17 cellular contexts compared by ENCODE assay signal in the genomic region with DNA sequence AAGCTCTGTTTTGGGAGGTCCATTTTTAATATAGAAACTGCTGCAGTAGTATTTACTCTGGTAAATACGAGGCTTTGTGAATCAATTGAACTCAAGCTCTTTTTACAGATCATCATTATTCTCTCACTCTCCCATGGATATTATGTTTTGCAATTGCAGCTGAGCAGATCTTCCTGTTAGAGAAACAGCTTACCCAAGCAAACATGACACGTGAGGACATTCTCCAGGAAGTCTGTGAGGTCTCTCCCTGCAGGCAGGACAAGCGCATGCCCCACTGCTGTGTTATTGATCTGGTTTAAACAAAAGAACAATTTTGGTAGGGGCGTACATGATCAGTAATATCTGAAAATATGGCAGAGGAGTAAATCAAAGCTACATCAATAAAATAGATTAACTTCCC.
DNase-seq lines count a peak whose midpoint lies in the region; ATAC-seq, FAIRE-seq and TF ChIP-seq lines count a peak whose summit lies in the region.
"Had no signal": no experiment of that assay in that cellular context is flagged by ENCODE, and none has a peak within 500 bp of the region (broad histone marks: within the 10 kb centered on the region; RNA-seq: fewer than 3 reads in every experiment).

No MANE protein-coding gene starts in this region.

- H2AFZ ChIP-seq in astrocyte (ENCODE audit: low read depth, low read length), result no peak overlapping the region

- peak; percentile 23 for FAIRE-seq in astrocyte (lab: Jason Lieb, UNC)
- FAIRE-seq: endometrium, G401.6 had no signal

- H3K4me2 ChIP-seq in astrocyte (ENCODE audit: low read length), result no peak overlapping the region

- H3K36me3 Mint-ChIP-seq in astrocyte (ENCODE audit: low read depth, unreplicated experiment), result peaks cover 41% of the 10 kb centered on the region
- H3K36me3 Mint-ChIP-seq: activated naive CD4-positive, alpha-beta T cell treated with anti-CD3 and anti-CD28 coated beads, Interleukin-2, amount 10 ng/mL, durations not matched to agents 7 days and 5 days; stimulated activated naive B cell treated with anti-CD40 and anti-IgM and Interleukin-4, amounts not matched to agents 10 μg/mL and 1 μg/mL and 100 μg/mL, for 72 hours had no signal

- no peak overlapping the region for H3K9ac ChIP-seq in astrocyte (ENCODE audit: low read length)

- DNase-seq in NCI-H510A treated with DMSO at 0.1 percent for 48 hours (lab: John Stamatoyannopoulos, UW) (peak; percentile 14), NCI-H510A (lab: John Stamatoyannopoulos, UW) (no peak), astrocyte (ENCODE audit: low read depth) (no peak), left lobe of liver (ENCODE audit: low spot score) (no peak), smooth muscle cell of the brain vasculature (ENCODE audit: low read depth, low spot score) (peak; percentile 28), amniotic stem cell (lab: John Stamatoyannopoulos, UW) (no peak), occipital lobe (lab: John Stamatoyannopoulos, UW) (no peak)
- DNase-seq in activated naive CD4-positive, alpha-beta T cell (lab: John Stamatoyannopoulos, UW), result no peak
- DNase-seq: activated CD4-positive, alpha-beta T cell treated with anti-CD3 and anti-CD28 coated beads for 1 hour; activated naive CD4-positive, alpha-beta T cell treated with anti-CD3 and anti-CD28 coated beads, Interleukin-2, amount 10 ng/mL, durations not matched to agents 7 days and 5 days; central memory CD4-positive, alpha-beta T cell; heart left ventricle; NCI-H526; right cardiac atrium; stimulated activated naive B cell treated with anti-CD40 and anti-IgM and Interleukin-4, amounts not matched to agents 10 μg/mL and 1 μg/mL and 100 μg/mL, for 72 hours had no signal

- peaks cover 57% of the 10 kb centered on the region for H3K36me3 ChIP-seq in astrocyte (ENCODE audit: insufficient read depth, low read length)

- H3K4me3 ChIP-seq in astrocyte (ENCODE audit: insufficient read depth, low read depth, low read length), result no peak overlapping the region
- H3K4me3 ChIP-seq: heart left ventricle had no signal

- H3K27ac ChIP-seq in astrocyte (ENCODE audit: low read depth, low read length), result no peak overlapping the region

- H3K27me3 ChIP-seq in astrocyte (ENCODE audit: insufficient read depth, low read length), result no peaks in the 10 kb centered on the region
- H3K27me3 ChIP-seq: heart left ventricle had no signal

- H3K27me3 Mint-ChIP-seq in astrocyte (ENCODE audit: low read depth, unreplicated experiment), result no peaks in the 10 kb centered on the region
- H3K27me3 Mint-ChIP-seq: activated naive CD4-positive, alpha-beta T cell treated with anti-CD3 and anti-CD28 coated beads, Interleukin-2, amount 10 ng/mL, durations not matched to agents 7 days and 5 days had no signal

- no peak for TF ChIP-seq CTCF in astrocyte (IDR thresholded peaks at IDR 0.05; ENCODE audit: insufficient read depth, low read depth, low read length)

- no peak overlapping the region for H3K4me3 Mint-ChIP-seq in astrocyte (ENCODE audit: unreplicated experiment)
- H3K4me3 Mint-ChIP-seq: activated naive CD4-positive, alpha-beta T cell treated with anti-CD3 and anti-CD28 coated beads, Interleukin-2, amount 10 ng/mL, durations not matched to agents 7 days and 5 days; stimulated activated naive B cell treated with anti-CD40 and anti-IgM and Interleukin-4, amounts not matched to agents 10 μg/mL and 1 μg/mL and 100 μg/mL, for 72 hours had no signal

- ATAC-seq in left lobe of liver, result peak; percentile 59
- ATAC-seq: heart left ventricle; right cardiac atrium; stimulated activated naive B cell treated with anti-CD40 and anti-IgM and Interleukin-4, amounts not matched to agents 10 μg/mL and 1 μg/mL and 100 μg/mL, for 72 hours had no signal

- no peaks in the 10 kb centered on the region for H4K20me1 ChIP-seq in astrocyte (ENCODE audit: insufficient read depth, low read length)

- peaks cover 12% of the 10 kb centered on the region for H3K4me1 Mint-ChIP-seq in astrocyte (ENCODE audit: low read depth, unreplicated experiment)
- H3K4me1 Mint-ChIP-seq: activated naive CD4-positive, alpha-beta T cell treated with anti-CD3 and anti-CD28 coated beads, Interleukin-2, amount 10 ng/mL, durations not matched to agents 7 days and 5 days; stimulated activated naive B cell treated with anti-CD40 and anti-IgM and Interleukin-4, amounts not matched to agents 10 μg/mL and 1 μg/mL and 100 μg/mL, for 72 hours had no signal

- H3K9me3 Mint-ChIP-seq in astrocyte (ENCODE audit: unreplicated experiment), result no peaks in the 10 kb centered on the region
- H3K9me3 Mint-ChIP-seq: activated naive CD4-positive, alpha-beta T cell treated with anti-CD3 and anti-CD28 coated beads, Interleukin-2, amount 10 ng/mL, durations not matched to agents 7 days and 5 days had no signal

- H3K4me1 ChIP-seq in astrocyte (ENCODE audit: insufficient read depth, low read length), result peaks cover 14% of the 10 kb centered on the region

- no peak overlapping the region for H3K27ac Mint-ChIP-seq in astrocyte (ENCODE audit: unreplicated experiment)
- H3K27ac Mint-ChIP-seq: activated naive CD4-positive, alpha-beta T cell treated with anti-CD3 and anti-CD28 coated beads, Interleukin-2, amount 10 ng/mL, durations not matched to agents 7 days and 5 days; stimulated activated naive B cell treated with anti-CD40 and anti-IgM and Interleukin-4, amounts not matched to agents 10 μg/mL and 1 μg/mL and 100 μg/mL, for 72 hours had no signal

- H3K9me3 ChIP-seq in astrocyte (ENCODE audit: insufficient read depth, low read depth, low read length), result no peaks in the 10 kb centered on the region
- H3K9me3 ChIP-seq: heart left ventricle had no signal

- H3K79me2 ChIP-seq in astrocyte (ENCODE audit: insufficient read depth, low read length), result no peaks in the 10 kb centered on the region

Comparison
In these comparisons a context has a peak if more than half of its experiments do, and no peak if none do; other contexts are left out.
1. DNase-seq: peak in NCI-H510A treated with DMSO at 0.1 percent for 48 hours (single experiment) and smooth muscle cell of the brain vasculature (single experiment); none in NCI-H510A (single experiment), astrocyte (single experiment), left lobe of liver (single experiment), amniotic stem cell (single experiment), activated naive CD4-positive, alpha-beta T cell (0 of 4) and occipital lobe (single experiment).